8 cellular contexts compared by ENCODE assay signal in the genomic region with DNA sequence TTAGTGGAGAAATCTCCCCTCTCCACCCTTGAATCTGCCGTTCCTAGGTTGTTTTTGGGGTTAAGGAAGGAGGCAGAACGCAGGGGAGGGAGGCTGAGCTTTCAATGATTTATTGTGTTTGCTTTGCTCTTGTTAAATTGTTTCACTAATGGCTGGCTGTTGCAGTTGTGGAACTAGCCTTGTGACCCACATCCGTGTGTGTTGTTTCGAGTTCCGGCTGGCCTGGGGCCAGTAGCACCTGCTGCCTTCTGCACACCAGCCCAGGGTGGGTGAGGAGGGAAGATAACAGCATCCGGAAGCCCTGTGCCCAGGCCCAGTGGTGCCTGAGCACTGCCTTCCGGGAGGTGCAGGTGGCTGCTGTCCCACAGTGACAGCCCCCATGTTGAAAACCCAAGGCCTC. TPM values are rescaled to one million over a fixed set of nuclear protein-coding genes. Genes with fewer than 3 reads are reported as not detected.
DNase-seq lines count a peak whose midpoint lies in the region; ATAC-seq, FAIRE-seq and TF ChIP-seq lines count a peak whose summit lies in the region.

No MANE protein-coding gene starts in this region.

- H3K4me3 ChIP-seq in LNCaP clone FGC (ENCODE audit: low read depth, low read length) = peak overlapping the region; percentile 95
- no peak overlapping the region for H3K4me3 ChIP-seq in mucosa of descending colon

- ATAC-seq in GM21576 (IDR thresholded peaks at IDR 0.05; ENCODE audit: unreplicated experiment) (peak; percentile 74), mucosa of descending colon (peak; percentile 84)

- FAIRE-seq in urothelium cell line (lab: Jason Lieb, UNC) = no peak

- H3K4me1 ChIP-seq in mucosa of descending colon (ENCODE audit: low read depth) = peaks cover 35% of the 10 kb centered on the region

- H3K36me3 ChIP-seq in mucosa of descending colon (ENCODE audit: low read depth) = no peaks in the 10 kb centered on the region

- TF ChIP-seq CTCF in LNCaP clone FGC (IDR thresholded peaks at IDR 0.05; ENCODE audit: control insufficient read depth, extremely low read depth, insufficient read depth) = no peak
- no peak for TF ChIP-seq CTCF in mucosa of descending colon (IDR thresholded peaks at IDR 0.05)

- intact Hi-C loops in mucosa of descending colon (cut with DNase I, micrococcal nuclease) = no loop called here

- DNase-seq in NCI-H1417 (lab: John Stamatoyannopoulos, UW) (peak; percentile 6 to 91 (median 71)), NCI-H1417 treated with DMSO at 0.1 percent for 48 hours (lab: John Stamatoyannopoulos, UW) (no peak), LNCaP clone FGC (ENCODE audit: low read depth) (peak; percentile 99), mucosa of descending colon (peak; percentile 95 to 96 (median 96)), urothelium cell line (ENCODE audit: low spot score) (no peak), AML-193 (lab: John Stamatoyannopoulos, UW) (no peak)
- DNase-seq in activated T-cell treated with anti-CD3 and anti-CD28 coated beads, Interleukin-2, amount 50 U/mL, for 1 hour = peak; percentile 37

- no peaks in the 10 kb centered on the region for H3K9me3 ChIP-seq in mucosa of descending colon

RNA-seq across cellular contexts. Expression of a gene that starts 3.6 kb away (rescaled TPM):
- total RNA-seq in mucosa of descending colon = 100 to 1,000 TPM; 153 to 222 (median 199) TPM

Comparison
In these comparisons a context has a peak if more than half of its experiments do, and no peak if none do; other contexts are left out.
1. DNase-seq: peak in NCI-H1417 (3 of 3), LNCaP clone FGC (single experiment), activated T-cell treated with anti-CD3 and anti-CD28 coated beads, Interleukin-2, amount 50 U/mL, for 1 hour (single experiment) and mucosa of descending colon (3 of 3); none in NCI-H1417 treated with DMSO at 0.1 percent for 48 hours (single experiment), urothelium cell line (single experiment) and AML-193 (0 of 2).